In the genomic region with DNA sequence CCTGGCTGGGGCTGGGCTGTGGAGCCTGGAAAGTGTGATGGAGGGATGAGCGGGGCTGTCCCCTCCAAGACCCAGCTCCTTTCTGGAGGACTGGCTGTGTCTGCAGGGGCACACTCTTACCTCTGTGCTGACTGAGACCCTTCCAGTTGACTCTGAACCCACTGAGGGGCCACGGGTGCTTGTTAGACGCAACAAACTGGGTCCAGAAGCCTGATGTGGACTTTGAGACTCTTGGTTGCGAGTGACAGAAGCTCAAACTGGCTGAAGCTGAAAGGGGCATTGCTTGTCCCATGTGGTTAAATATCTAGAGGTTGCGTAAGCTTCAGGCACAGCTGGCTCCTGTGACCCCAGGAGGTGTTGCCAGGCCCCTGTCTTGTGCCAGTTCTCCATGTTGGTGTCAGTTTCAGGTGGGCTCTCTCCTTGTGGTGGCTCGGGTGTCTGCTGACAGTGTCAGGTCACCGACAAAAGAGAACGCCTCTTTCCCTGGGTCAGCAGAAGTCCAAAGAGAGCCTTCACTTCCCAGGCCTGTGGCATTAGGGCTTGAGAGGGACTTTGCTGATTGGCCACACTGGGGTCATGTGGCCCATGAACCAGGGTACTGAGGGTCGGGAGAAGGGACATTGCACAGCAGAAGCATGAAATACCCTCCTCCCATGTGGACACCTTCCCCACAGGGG, we compare ENCODE assay signal across 1 cellular context.
A peak's percentile ranks its signal among the peaks of the same experiment; 100 is the strongest.
TF ChIP-seq lines count a peak whose summit lies in the region.

No MANE protein-coding gene starts in this region.

TF ChIP-seq in HepG2, 621 proteins besides CTCF, POLR2A, EP300 and RAD21 (continued from another document and continues in another):
- TF ChIP-seq, protein P1, sequence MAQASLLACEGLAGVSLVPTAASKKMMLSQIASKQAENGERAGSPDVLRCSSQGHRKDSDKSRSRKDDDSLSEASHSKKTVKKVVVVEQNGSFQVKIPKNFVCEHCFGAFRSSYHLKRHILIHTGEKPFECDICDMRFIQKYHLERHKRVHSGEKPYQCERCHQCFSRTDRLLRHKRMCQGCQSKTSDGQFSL (CRISPR knock-in tag; IDR thresholded peaks at IDR 0.05): 0 out of 2 replicates have a peak, but pooled peaks have one; percentile 11
- TF ChIP-seq NCOA2 (CRISPR knock-in tag; IDR thresholded peaks at IDR 0.05): peak; percentile 60; the same call in 1 of the 2 replicates
- no peak for TF ChIP-seq ZNF839 (CRISPR knock-in tag; IDR thresholded peaks at IDR 0.05; ENCODE audit: borderline replicate concordance)
- TF ChIP-seq ISX (CRISPR knock-in tag; conservative IDR thresholded peaks at IDR 0.05): no peak
- TF ChIP-seq ZNF644 (CRISPR knock-in tag; IDR thresholded peaks at IDR 0.05; ENCODE audit: low read depth): peak; percentile 98
- TF ChIP-seq, protein P2, sequence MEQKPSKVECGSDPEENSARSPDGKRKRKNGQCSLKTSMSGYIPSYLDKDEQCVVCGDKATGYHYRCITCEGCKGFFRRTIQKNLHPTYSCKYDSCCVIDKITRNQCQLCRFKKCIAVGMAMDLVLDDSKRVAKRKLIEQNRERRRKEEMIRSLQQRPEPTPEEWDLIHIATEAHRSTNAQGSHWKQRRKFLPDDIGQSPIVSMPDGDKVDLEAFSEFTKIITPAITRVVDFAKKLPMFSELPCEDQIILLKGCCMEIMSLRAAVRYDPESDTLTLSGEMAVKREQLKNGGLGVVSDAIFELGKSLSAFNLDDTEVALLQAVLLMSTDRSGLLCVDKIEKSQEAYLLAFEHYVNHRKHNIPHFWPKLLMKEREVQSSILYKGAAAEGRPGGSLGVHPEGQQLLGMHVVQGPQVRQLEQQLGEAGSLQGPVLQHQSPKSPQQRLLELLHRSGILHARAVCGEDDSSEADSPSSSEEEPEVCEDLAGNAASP (CRISPR knock-in tag; IDR thresholded peaks at IDR 0.05; ENCODE audit: borderline replicate concordance): peak; percentile 50; the same call in 1 of the 2 replicates
- TF ChIP-seq ZNF260 (CRISPR knock-in tag; IDR thresholded peaks at IDR 0.05; ENCODE audit: borderline replicate concordance, low read depth): no peak
- TF ChIP-seq, protein P3, sequence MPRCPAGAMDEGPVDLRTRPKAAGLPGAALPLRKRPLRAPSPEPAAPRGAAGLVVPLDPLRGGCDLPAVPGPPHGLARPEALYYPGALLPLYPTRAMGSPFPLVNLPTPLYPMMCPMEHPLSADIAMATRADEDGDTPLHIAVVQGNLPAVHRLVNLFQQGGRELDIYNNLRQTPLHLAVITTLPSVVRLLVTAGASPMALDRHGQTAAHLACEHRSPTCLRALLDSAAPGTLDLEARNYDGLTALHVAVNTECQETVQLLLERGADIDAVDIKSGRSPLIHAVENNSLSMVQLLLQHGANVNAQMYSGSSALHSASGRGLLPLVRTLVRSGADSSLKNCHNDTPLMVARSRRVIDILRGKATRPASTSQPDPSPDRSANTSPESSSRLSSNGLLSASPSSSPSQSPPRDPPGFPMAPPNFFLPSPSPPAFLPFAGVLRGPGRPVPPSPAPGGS (CRISPR knock-in tag; IDR thresholded peaks at IDR 0.05): 0 out of 2 replicates have a peak, but pooled peaks have one; percentile 47
- TF ChIP-seq FOSL1 (CRISPR knock-in tag; IDR thresholded peaks at IDR 0.05; ENCODE audit: borderline replicate concordance): no peak
- TF ChIP-seq ATM (IDR thresholded peaks at IDR 0.05; ENCODE audit: borderline replicate concordance): no peak
- peak; percentile 66; the same call in 1 of the 2 replicates for TF ChIP-seq YEATS4 (CRISPR knock-in tag; IDR thresholded peaks at IDR 0.05; ENCODE audit: borderline replicate concordance)
- TF ChIP-seq, protein P4, sequence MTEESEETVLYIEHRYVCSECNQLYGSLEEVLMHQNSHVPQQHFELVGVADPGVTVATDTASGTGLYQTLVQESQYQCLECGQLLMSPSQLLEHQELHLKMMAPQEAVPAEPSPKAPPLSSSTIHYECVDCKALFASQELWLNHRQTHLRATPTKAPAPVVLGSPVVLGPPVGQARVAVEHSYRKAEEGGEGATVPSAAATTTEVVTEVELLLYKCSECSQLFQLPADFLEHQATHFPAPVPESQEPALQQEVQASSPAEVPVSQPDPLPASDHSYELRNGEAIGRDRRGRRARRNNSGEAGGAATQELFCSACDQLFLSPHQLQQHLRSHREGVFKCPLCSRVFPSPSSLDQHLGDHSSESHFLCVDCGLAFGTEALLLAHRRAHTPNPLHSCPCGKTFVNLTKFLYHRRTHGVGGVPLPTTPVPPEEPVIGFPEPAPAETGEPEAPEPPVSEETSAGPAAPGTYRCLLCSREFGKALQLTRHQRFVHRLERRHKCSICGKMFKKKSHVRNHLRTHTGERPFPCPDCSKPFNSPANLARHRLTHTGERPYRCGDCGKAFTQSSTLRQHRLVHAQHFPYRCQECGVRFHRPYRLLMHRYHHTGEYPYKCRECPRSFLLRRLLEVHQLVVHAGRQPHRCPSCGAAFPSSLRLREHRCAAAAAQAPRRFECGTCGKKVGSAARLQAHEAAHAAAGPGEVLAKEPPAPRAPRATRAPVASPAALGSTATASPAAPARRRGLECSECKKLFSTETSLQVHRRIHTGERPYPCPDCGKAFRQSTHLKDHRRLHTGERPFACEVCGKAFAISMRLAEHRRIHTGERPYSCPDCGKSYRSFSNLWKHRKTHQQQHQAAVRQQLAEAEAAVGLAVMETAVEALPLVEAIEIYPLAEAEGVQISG (CRISPR knock-in tag; IDR thresholded peaks at IDR 0.05): peak; percentile 60
- peak; percentile 59; the same call in 1 of the 2 replicates for TF ChIP-seq TBX2 (CRISPR knock-in tag; IDR thresholded peaks at IDR 0.05; ENCODE audit: borderline replicate concordance)
- TF ChIP-seq, protein P5, sequence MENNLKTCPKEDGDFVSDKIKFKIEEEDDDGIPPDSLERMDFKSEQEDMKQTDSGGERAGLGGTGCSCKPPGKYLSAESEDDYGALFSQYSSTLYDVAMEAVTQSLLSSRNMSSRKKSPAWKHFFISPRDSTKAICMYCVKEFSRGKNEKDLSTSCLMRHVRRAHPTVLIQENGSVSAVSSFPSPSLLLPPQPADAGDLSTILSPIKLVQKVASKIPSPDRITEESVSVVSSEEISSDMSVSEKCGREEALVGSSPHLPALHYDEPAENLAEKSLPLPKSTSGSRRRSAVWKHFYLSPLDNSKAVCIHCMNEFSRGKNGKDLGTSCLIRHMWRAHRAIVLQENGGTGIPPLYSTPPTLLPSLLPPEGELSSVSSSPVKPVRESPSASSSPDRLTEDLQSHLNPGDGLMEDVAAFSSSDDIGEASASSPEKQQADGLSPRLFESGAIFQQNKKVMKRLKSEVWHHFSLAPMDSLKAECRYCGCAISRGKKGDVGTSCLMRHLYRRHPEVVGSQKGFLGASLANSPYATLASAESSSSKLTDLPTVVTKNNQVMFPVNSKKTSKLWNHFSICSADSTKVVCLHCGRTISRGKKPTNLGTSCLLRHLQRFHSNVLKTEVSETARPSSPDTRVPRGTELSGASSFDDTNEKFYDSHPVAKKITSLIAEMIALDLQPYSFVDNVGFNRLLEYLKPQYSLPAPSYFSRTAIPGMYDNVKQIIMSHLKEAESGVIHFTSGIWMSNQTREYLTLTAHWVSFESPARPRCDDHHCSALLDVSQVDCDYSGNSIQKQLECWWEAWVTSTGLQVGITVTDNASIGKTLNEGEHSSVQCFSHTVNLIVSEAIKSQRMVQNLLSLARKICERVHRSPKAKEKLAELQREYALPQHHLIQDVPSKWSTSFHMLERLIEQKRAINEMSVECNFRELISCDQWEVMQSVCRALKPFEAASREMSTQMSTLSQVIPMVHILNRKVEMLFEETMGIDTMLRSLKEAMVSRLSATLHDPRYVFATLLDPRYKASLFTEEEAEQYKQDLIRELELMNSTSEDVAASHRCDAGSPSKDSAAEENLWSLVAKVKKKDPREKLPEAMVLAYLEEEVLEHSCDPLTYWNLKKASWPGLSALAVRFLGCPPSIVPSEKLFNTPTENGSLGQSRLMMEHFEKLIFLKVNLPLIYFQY (CRISPR knock-in tag; IDR thresholded peaks at IDR 0.05; ENCODE audit: borderline replicate concordance): peak; percentile 76; the same call in 1 of the 2 replicates
- TF ChIP-seq NR3C1 (CRISPR knock-in tag; IDR thresholded peaks at IDR 0.05): no peak
- TF ChIP-seq ZNF660 (CRISPR knock-in tag; IDR thresholded peaks at IDR 0.05; ENCODE audit: borderline replicate concordance, low read depth): no peak
- TF ChIP-seq DNMT1 (CRISPR knock-in tag; IDR thresholded peaks at IDR 0.05): peak; percentile 27; the same call in 1 of the 2 replicates
- TF ChIP-seq ZNF326 (CRISPR knock-in tag; IDR thresholded peaks at IDR 0.05; ENCODE audit: borderline replicate concordance): no peak
- TF ChIP-seq, protein P6, sequence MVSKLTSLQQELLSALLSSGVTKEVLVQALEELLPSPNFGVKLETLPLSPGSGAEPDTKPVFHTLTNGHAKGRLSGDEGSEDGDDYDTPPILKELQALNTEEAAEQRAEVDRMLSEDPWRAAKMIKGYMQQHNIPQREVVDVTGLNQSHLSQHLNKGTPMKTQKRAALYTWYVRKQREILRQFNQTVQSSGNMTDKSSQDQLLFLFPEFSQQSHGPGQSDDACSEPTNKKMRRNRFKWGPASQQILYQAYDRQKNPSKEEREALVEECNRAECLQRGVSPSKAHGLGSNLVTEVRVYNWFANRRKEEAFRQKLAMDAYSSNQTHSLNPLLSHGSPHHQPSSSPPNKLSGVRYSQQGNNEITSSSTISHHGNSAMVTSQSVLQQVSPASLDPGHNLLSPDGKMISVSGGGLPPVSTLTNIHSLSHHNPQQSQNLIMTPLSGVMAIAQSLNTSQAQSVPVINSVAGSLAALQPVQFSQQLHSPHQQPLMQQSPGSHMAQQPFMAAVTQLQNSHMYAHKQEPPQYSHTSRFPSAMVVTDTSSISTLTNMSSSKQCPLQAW (CRISPR knock-in tag; IDR thresholded peaks at IDR 0.05): peak; percentile 77; the same call in 1 of the 2 replicates
- TF ChIP-seq ZNF782 (CRISPR knock-in tag; IDR thresholded peaks at IDR 0.05; ENCODE audit: borderline replicate concordance): 0 out of 2 replicates have a peak, but pooled peaks have one; percentile 38
- TF ChIP-seq GATA4 (IDR thresholded peaks at IDR 0.05; ENCODE audit: borderline replicate concordance, low read depth): no peak
- TF ChIP-seq CAMTA2 (CRISPR knock-in tag; IDR thresholded peaks at IDR 0.05; ENCODE audit: borderline replicate concordance): no peak
- TF ChIP-seq ZNF577 (CRISPR knock-in tag; IDR thresholded peaks at IDR 0.05; ENCODE audit: borderline replicate concordance, low read depth): no peak
- TF ChIP-seq, protein P7, sequence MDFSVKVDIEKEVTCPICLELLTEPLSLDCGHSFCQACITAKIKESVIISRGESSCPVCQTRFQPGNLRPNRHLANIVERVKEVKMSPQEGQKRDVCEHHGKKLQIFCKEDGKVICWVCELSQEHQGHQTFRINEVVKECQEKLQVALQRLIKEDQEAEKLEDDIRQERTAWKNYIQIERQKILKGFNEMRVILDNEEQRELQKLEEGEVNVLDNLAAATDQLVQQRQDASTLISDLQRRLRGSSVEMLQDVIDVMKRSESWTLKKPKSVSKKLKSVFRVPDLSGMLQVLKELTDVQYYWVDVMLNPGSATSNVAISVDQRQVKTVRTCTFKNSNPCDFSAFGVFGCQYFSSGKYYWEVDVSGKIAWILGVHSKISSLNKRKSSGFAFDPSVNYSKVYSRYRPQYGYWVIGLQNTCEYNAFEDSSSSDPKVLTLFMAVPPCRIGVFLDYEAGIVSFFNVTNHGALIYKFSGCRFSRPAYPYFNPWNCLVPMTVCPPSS (IDR thresholded peaks at IDR 0.05): no peak
- TF ChIP-seq ZNF337 (CRISPR knock-in tag; IDR thresholded peaks at IDR 0.05; ENCODE audit: borderline replicate concordance, low read depth): no peak
- 0 out of 2 replicates have a peak, but pooled peaks have one; percentile 56 for TF ChIP-seq ZNF451 (CRISPR knock-in tag; IDR thresholded peaks at IDR 0.05)
- no peak for TF ChIP-seq ATRX (CRISPR knock-in tag; IDR thresholded peaks at IDR 0.05; ENCODE audit: borderline replicate concordance)
- peak; percentile 68; the same call in 1 of the 2 replicates for TF ChIP-seq ZSCAN9 (CRISPR knock-in tag; IDR thresholded peaks at IDR 0.05; ENCODE audit: borderline replicate concordance)
- TF ChIP-seq, protein P8, sequence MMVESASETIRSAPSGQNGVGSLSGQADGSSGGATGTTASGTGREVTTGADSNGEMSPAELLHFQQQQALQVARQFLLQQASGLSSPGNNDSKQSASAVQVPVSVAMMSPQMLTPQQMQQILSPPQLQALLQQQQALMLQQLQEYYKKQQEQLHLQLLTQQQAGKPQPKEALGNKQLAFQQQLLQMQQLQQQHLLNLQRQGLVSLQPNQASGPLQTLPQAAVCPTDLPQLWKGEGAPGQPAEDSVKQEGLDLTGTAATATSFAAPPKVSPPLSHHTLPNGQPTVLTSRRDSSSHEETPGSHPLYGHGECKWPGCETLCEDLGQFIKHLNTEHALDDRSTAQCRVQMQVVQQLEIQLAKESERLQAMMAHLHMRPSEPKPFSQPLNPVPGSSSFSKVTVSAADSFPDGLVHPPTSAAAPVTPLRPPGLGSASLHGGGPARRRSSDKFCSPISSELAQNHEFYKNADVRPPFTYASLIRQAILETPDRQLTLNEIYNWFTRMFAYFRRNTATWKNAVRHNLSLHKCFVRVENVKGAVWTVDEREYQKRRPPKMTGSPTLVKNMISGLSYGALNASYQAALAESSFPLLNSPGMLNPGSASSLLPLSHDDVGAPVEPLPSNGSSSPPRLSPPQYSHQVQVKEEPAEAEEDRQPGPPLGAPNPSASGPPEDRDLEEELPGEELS (CRISPR knock-in tag; IDR thresholded peaks at IDR 0.05): peak; percentile 66; the same call in 1 of the 2 replicates
- no peak for TF ChIP-seq ZSCAN31 (CRISPR knock-in tag; IDR thresholded peaks at IDR 0.05; ENCODE audit: low read depth)
- TF ChIP-seq ZBTB20 (CRISPR knock-in tag; IDR thresholded peaks at IDR 0.05; ENCODE audit: borderline replicate concordance, low read depth): peak; percentile 43; the same call in 1 of the 2 replicates
- TF ChIP-seq MIXL1 (CRISPR knock-in tag; IDR thresholded peaks at IDR 0.05): no peak
- TF ChIP-seq ZNF776 (CRISPR knock-in tag; IDR thresholded peaks at IDR 0.05): no peak
- TF ChIP-seq, protein P9, sequence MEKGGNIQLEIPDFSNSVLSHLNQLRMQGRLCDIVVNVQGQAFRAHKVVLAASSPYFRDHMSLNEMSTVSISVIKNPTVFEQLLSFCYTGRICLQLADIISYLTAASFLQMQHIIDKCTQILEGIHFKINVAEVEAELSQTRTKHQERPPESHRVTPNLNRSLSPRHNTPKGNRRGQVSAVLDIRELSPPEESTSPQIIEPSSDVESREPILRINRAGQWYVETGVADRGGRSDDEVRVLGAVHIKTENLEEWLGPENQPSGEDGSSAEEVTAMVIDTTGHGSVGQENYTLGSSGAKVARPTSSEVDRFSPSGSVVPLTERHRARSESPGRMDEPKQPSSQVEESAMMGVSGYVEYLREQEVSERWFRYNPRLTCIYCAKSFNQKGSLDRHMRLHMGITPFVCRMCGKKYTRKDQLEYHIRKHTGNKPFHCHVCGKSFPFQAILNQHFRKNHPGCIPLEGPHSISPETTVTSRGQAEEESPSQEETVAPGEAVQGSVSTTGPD (CRISPR knock-in tag; IDR thresholded peaks at IDR 0.05): no peak
- no peak for TF ChIP-seq NFE2L2 (IDR thresholded peaks at IDR 0.05; ENCODE audit: low read length)
- peak; percentile 77; the same call in 1 of the 2 replicates for TF ChIP-seq RXRA (CRISPR knock-in tag; IDR thresholded peaks at IDR 0.05)
